ENCODE assay signal across 9 cellular contexts in genomic region chr13:45623516-45624090, GRCh38. TPM values are rescaled to one million over a fixed set of nuclear protein-coding genes. Genes with fewer than 3 reads are reported as not detected.
DNase-seq lines count a peak whose midpoint lies in the region; ATAC-seq and TF ChIP-seq lines count a peak whose summit lies in the region.
"Had no signal": no experiment of that assay in that cellular context is flagged by ENCODE, and none has a peak within 500 bp of the region (broad histone marks: within the 10 kb centered on the region; RNA-seq: fewer than 3 reads in every experiment).

No MANE protein-coding gene starts in this region.

- no TSS peak for BruUV-seq in IMR-90 (replicated peaks; lab: Mats Ljungman, UMichigan)

- no peaks in the 10 kb centered on the region for H3K9me1 ChIP-seq in IMR-90 (ENCODE audit: insufficient read depth, low read length)

- no peak overlapping the region for H3K23ac ChIP-seq in IMR-90 (ENCODE audit: low read depth, low read length)

- H3K4me3 ChIP-seq in IMR-90 (ENCODE audit: insufficient read depth, low read depth, low read length) (no peak overlapping the region), astrocyte of the spinal cord (ENCODE audit: low read depth, low read length) (no peak overlapping the region), aorta (ENCODE audit: low read length in 2 of 2) (no peak overlapping the region)

- H3K27me3 Mint-ChIP-seq in nephron (ENCODE audit: low read depth), result peaks cover 38% of the 10 kb centered on the region

- POLR2A ChIA-PET in IMR-90 (lab: Charles Lee; ENCODE audit: unreplicated experiment), result no interaction called here

- no peak overlapping the region for H4K5ac ChIP-seq in IMR-90 (ENCODE audit: low read depth, low read length)

- H3K14ac ChIP-seq in IMR-90 (replicated peaks; ENCODE audit: low read depth, low read length), result no peak overlapping the region

- dilution Hi-C loops in IMR-90 (cut with HindIII; ENCODE audit: low sequenced_read_pairs, unreplicated experiment), result no loop called here

- intact Hi-C loops in IMR-90 (cut with micrococcal nuclease), result loop anchor here (1.0 to 5.0 kb wide), 3 partner anchors 251 to 537 kb away; no protein-coding TSS in a partner anchor
- intact Hi-C loops in aorta (cut with DNase I), result no loop called here

- H3K4me1 ChIP-seq in IMR-90 (ENCODE audit: control insufficient read depth, insufficient read depth, low read length) (no peaks in the 10 kb centered on the region), aorta (ENCODE audit: control insufficient read depth in 1 of 2, insufficient read depth in 2 of 2, low read length in 2 of 2) (no peaks in the 10 kb centered on the region)

- no peak overlapping the region for H3K4me3 Mint-ChIP-seq in nephron

- H3K9me3 ChIP-seq in IMR-90 (ENCODE audit: control insufficient read depth, insufficient read depth, low read length), result no peaks in the 10 kb centered on the region
- H3K9me3 ChIP-seq in aorta (ENCODE audit: control insufficient read depth, low read length), result peaks cover 2% of the 10 kb centered on the region

- no peak overlapping the region for H3K56ac ChIP-seq in IMR-90 (ENCODE audit: extremely low read depth, insufficient read depth, low read length)

- DNase-seq in DMS 273 (lab: John Stamatoyannopoulos, UW; ENCODE audit: unreplicated experiment) (peak; percentile 39), DMS 273 treated with DMSO at 0.1 percent for 48 hours (lab: John Stamatoyannopoulos, UW) (no peak), IMR-90 (peak; percentile 16), astrocyte of the spinal cord (ENCODE audit: low read depth, low spot score) (peak; percentile 10), mesenteric fat pad (ENCODE audit: low spot score) (no peak), aorta (no peak)
- DNase-seq: 8988T had no signal

- H3K36me3 Mint-ChIP-seq in nephron (ENCODE audit: low read depth), result no peaks in the 10 kb centered on the region

- no peak overlapping the region for H2BK120ac ChIP-seq in IMR-90 (ENCODE audit: low read depth, low read length)

- no peak overlapping the region for H3K27ac Mint-ChIP-seq in nephron

- H3K36me3 ChIP-seq in IMR-90 (ENCODE audit: control insufficient read depth, insufficient read depth, low read length), result no peaks in the 10 kb centered on the region
- no peaks in the 10 kb centered on the region for H3K36me3 ChIP-seq in aorta (ENCODE audit: control insufficient read depth in 1 of 2, insufficient read depth in 2 of 2, low read length in 1 of 2)

- no peak overlapping the region for H2AK9ac ChIP-seq in IMR-90 (replicated peaks; ENCODE audit: low read depth, low read length, poor library complexity)

- no peak overlapping the region for H3K4me2 ChIP-seq in IMR-90 (ENCODE audit: low read depth, low read length)

- H2BK20ac ChIP-seq in IMR-90 (ENCODE audit: low read depth, low read length), result no peak overlapping the region

- peaks cover 29% of the 10 kb centered on the region for H3K27me3 ChIP-seq in IMR-90 (ENCODE audit: control insufficient read depth, insufficient read depth, low read length)
- no peaks in the 10 kb centered on the region for H3K27me3 ChIP-seq in aorta (ENCODE audit: control insufficient read depth in 1 of 2, insufficient read depth in 2 of 2, low read length in 1 of 2)

- TF ChIP-seq CTCF in IMR-90 (conservative IDR thresholded peaks at IDR 0.05; ENCODE audit: low read depth, low read length) (peak; percentile 50), astrocyte of the spinal cord (IDR thresholded peaks at IDR 0.05; ENCODE audit: low read depth, low read length) (peak; percentile 54), nephron (IDR thresholded peaks at IDR 0.05; ENCODE audit: unreplicated experiment in 3 of 3) (peak; percentile 52 to 60 (median 59))

- H3K9ac ChIP-seq in IMR-90 (ENCODE audit: low read depth, low read length), result no peak overlapping the region

- no peak overlapping the region for H3K18ac ChIP-seq in IMR-90 (ENCODE audit: low read depth, low read length)

- ATAC-seq in IMR-90 (ENCODE audit: low read depth) (peak; percentile 51), GM18517 (IDR thresholded peaks at IDR 0.05; ENCODE audit: unreplicated experiment) (no peak), aorta (ENCODE audit: low FRiP score) (no peak)

- WGBS in IMR-90 (ENCODE audit: extremely low coverage in 2 of 2, insufficient read length in 1 of 2), 2 experiments, result no CpG with 5 or more reads among the region's 5 CpGs
- WGBS in aorta, 2 donors, result 42% methylated on average over 5 of the region's 5 CpGs

- no peak overlapping the region for H2BK5ac ChIP-seq in IMR-90 (ENCODE audit: low read depth, low read length, poor library complexity, severe bottlenecking)

- no peak overlapping the region for H3K4ac ChIP-seq in IMR-90 (ENCODE audit: low read depth, low read length)

- CTCF ChIA-PET in IMR-90 (lab: Yijun Ruan, JAX), result interaction anchor here (0.6 to 1.1 kb wide), 6 partner anchors 8 to 540 kb away, joined by 3 to 5 read pairs (median 3); no protein-coding TSS in a partner anchor

- H3K9me3 Mint-ChIP-seq in nephron, result peaks cover 20% of the 10 kb centered on the region

- no peaks in the 10 kb centered on the region for H3K79me1 ChIP-seq in IMR-90 (ENCODE audit: low read depth in 1 of 2, low read length in 2 of 2)

- no peak overlapping the region for H4K91ac ChIP-seq in IMR-90 (ENCODE audit: insufficient read depth, low read depth, low read length)

- H3K4me1 Mint-ChIP-seq in nephron, result peaks cover under 1% of the 10 kb centered on the region

- no peak overlapping the region for H2AFZ ChIP-seq in IMR-90 (replicated peaks; ENCODE audit: low read length, poor library complexity)

- H3K27ac ChIP-seq in IMR-90 (ENCODE audit: insufficient read depth, low read length), result no peak overlapping the region
- H3K27ac ChIP-seq in aorta (ENCODE audit: low read depth in 1 of 2, low read length in 2 of 2), result no peak overlapping the region

- H2BK15ac ChIP-seq in IMR-90 (ENCODE audit: low read depth, low read length), result no peak overlapping the region

- no peak overlapping the region for H2AK5ac ChIP-seq in IMR-90 (ENCODE audit: low read depth, low read length)

- in situ Hi-C loops in IMR-90 (cut with MboI; ENCODE audit: low sequenced_read_pairs) (loop anchor here (10.0 kb wide), 1 partner anchor 501 kb away; no protein-coding TSS in a partner anchor), astrocyte of the spinal cord (cut with HindIII; ENCODE audit: low sequenced_read_pairs) (no loop called here)

- no peaks in the 10 kb centered on the region for H4K20me1 ChIP-seq in IMR-90 (ENCODE audit: insufficient read depth, low read length)

- no peak for TF ChIP-seq POLR2A in IMR-90 (IDR thresholded peaks at IDR 0.05; ENCODE audit: low read depth, low read length)

- TF ChIP-seq RAD21 in IMR-90 (IDR thresholded peaks at IDR 0.05; ENCODE audit: low read length), result peak; percentile 40

- no peak overlapping the region for H4K8ac ChIP-seq in IMR-90 (ENCODE audit: low read depth in 2 of 2, low read length in 2 of 2)

TF ChIP-seq in IMR-90, 13 proteins besides CTCF, POLR2A, EP300 and RAD21:
- no peak for TF ChIP-seq BHLHE40 (IDR thresholded peaks at IDR 0.05; ENCODE audit: low read depth, low read length)
- no peak for TF ChIP-seq ELK1 (IDR thresholded peaks at IDR 0.05; ENCODE audit: borderline replicate concordance, low read depth, low read length)
- peak; percentile 51; the same call in 1 of the 2 replicates for TF ChIP-seq SMC3 (IDR thresholded peaks at IDR 0.05; ENCODE audit: low read depth, low read length)

RNA-seq across cellular contexts. Expression of gene ERICH6B, which starts 8.1 kb away (rescaled TPM):
- total RNA-seq in IMR-90 (2012; rRNA removed), result not detected in 2 replicates
- polyA plus RNA-seq in IMR-90 (2012; rRNA removed), result not detected in 2 replicates
- polyA plus RNA-seq in IMR-90 (2012; cell fraction: cytosol; rRNA removed), result not detected in 2 replicates
- polyA plus RNA-seq in IMR-90 (2012; cell fraction: nucleus; rRNA removed; ENCODE audit: low replicate concordance), result not detected in 2 replicates
- total RNA-seq in mesenteric fat pad, result not detected
- total RNA-seq in aorta, result not detected
- polyA plus RNA-seq in aorta, result not detected

Comparison
In these comparisons a context has a peak if more than half of its experiments do, and no peak if none do; other contexts are left out.
1. DNase-seq: peak in DMS 273 (single experiment), IMR-90 (single experiment) and astrocyte of the spinal cord (single experiment); none in DMS 273 treated with DMSO at 0.1 percent for 48 hours (single experiment), mesenteric fat pad (single experiment) and aorta (0 of 2).
2. Peak in every context shown above with its lines, with median percentiles within 50 percentile points of each other: CTCF ChIP-seq.